ENCODE assay signal across 1 cellular context in the genomic region with DNA sequence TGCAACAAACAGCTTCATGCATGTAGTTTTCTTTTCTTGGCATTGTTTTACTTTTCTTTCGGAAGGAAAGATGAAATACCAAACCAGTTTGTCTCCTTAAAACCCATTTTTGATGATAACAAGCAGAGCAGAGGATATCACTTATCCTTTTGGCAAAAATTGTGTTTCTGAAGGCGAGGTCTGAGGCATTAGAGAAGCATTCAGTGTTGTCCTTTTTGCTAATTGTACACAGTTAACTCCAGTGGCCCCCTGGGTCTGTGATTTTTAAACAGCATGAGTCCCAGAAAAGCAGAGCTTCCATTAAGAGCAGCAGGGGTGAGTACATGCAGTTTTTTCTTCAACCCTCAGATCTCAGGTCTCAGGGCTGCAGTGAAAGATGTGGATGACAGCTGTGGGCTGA.
TF ChIP-seq lines count a peak whose summit lies in the region.

No MANE protein-coding gene starts in this region.

TF ChIP-seq in HEK293, 187 proteins besides CTCF, POLR2A, EP300 and RAD21 (continued from another document):
- TF ChIP-seq PRDM2 (tag by site-specific recombination; IDR thresholded peaks at IDR 0.05; ENCODE audit: borderline replicate concordance) = no peak
